In the genomic region with DNA sequence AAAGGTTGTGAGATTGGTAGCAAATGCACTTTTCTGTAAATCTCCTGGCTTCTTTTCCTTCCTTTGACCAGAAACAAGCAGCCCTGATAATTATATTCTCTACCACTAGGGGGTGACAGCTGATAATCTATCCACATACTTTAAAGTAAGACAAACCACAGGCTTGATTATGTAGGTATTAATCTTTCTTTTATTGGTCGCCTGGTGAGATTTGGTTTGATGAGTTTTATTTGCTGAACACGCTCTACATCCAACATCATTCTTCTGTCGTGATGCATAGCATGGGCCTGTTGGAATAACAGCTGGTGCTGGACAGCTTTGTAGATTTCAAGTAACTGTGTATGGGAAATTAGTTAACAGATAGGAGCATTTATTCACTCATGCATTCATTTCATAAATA, we compare ENCODE assay signal across 8 cellular contexts.
DNase-seq lines count a peak whose midpoint lies in the region; ATAC-seq, FAIRE-seq and TF ChIP-seq lines count a peak whose summit lies in the region.

No MANE protein-coding gene starts in this region.

- H3K4me1 Mint-ChIP-seq in activated CD4-positive, alpha-beta memory T cell treated with anti-CD3 and anti-CD28 coated beads for 36 hours (ENCODE audit: low read depth): peaks cover 20% of the 10 kb centered on the region

- H3K27ac Mint-ChIP-seq in activated CD4-positive, alpha-beta memory T cell treated with anti-CD3 and anti-CD28 coated beads for 36 hours: no peak overlapping the region

- ATAC-seq in mucosa of descending colon (peak; percentile 51), GM19452 (IDR thresholded peaks at IDR 0.05; ENCODE audit: unreplicated experiment) (no peak)

- no peaks in the 10 kb centered on the region for H3K36me3 Mint-ChIP-seq in activated CD4-positive, alpha-beta memory T cell treated with anti-CD3 and anti-CD28 coated beads for 36 hours

- no peak overlapping the region for H3K4me3 ChIP-seq in mucosa of descending colon

- no peaks in the 10 kb centered on the region for H3K36me3 ChIP-seq in mucosa of descending colon (ENCODE audit: low read depth)

- POLR2A ChIA-PET in activated CD4-positive, alpha-beta memory T cell treated with anti-CD3 and anti-CD28 coated beads for 36 hours (lab: Charles Lee): no interaction called here

- FAIRE-seq in endometrium (lab: Jason Lieb, UNC): peak; percentile 86

- no peaks in the 10 kb centered on the region for H3K9me3 ChIP-seq in mucosa of descending colon

- CTCF ChIA-PET in activated CD4-positive, alpha-beta memory T cell treated with anti-CD3 and anti-CD28 coated beads for 36 hours (lab: Charles Lee): interaction anchor here (0.6 to 4.3 kb wide), 37 partner anchors 9 to 730 kb away, joined by 3 to 50 read pairs (median 4); no protein-coding TSS in a partner anchor

- no peaks in the 10 kb centered on the region for H3K4me1 ChIP-seq in mucosa of descending colon (ENCODE audit: low read depth)

- TF ChIP-seq CTCF in AG09319 (IDR thresholded peaks at IDR 0.05; ENCODE audit: low read depth, low read length) (peak; percentile 68), GM12874 (IDR thresholded peaks at IDR 0.05; ENCODE audit: insufficient read depth, low read depth, low read length) (peak; percentile 48), mucosa of descending colon (IDR thresholded peaks at IDR 0.05) (peak; percentile 31)

- intact Hi-C loops in mucosa of descending colon (cut with DNase I, micrococcal nuclease): no loop called here
- intact Hi-C loops in activated CD4-positive, alpha-beta memory T cell treated with anti-CD3 and anti-CD28 coated beads for 36 hours (cut with micrococcal nuclease): loop anchor here (1.0 to 5.0 kb wide), 4 partner anchors 91 to 721 kb away; no protein-coding TSS in a partner anchor

- no peak overlapping the region for H3K4me3 Mint-ChIP-seq in activated CD4-positive, alpha-beta memory T cell treated with anti-CD3 and anti-CD28 coated beads for 36 hours

- H3K27me3 Mint-ChIP-seq in activated CD4-positive, alpha-beta memory T cell treated with anti-CD3 and anti-CD28 coated beads for 36 hours: peaks cover 3% of the 10 kb centered on the region

- no peaks in the 10 kb centered on the region for H3K9me3 Mint-ChIP-seq in activated CD4-positive, alpha-beta memory T cell treated with anti-CD3 and anti-CD28 coated beads for 36 hours

- DNase-seq in AG09319 (ENCODE audit: extremely low read depth, low read depth): peak; percentile 49
- peak; percentile 86 for DNase-seq in HT-29 (ENCODE audit: low spot score)
- DNase-seq in RKO (ENCODE audit: low spot score): peak; percentile 60
- peak in 1 of 3 donors; percentile 58 for DNase-seq in mucosa of descending colon
- no peak for DNase-seq in activated CD4-positive, alpha-beta memory T cell treated with anti-CD3 and anti-CD28 coated beads for 36 hours
